In the genomic region with DNA sequence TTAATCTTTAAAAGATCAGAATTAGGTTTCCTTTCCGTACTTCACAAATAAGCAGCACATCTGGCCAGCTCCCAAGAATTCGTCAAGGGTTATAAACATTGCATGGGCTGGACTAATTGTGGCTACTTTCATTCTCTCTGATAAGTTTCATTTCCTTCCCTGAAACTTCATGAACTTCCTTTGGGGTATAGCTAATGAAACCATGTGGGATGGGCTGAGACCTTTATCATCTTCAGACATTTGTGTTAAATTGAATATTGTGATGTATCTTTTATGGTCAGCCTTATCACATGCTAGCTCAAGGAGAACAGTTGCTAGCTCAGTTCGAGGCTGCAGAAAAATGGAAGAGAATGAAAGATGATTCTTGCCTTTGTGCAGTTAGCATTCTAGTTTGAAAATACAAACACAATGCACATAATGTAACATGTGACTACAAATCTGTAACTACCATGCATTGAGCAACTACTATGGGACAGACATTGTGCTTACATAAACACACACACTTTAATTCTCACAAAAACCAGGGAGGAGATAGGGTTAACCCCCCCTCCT, we compare ENCODE assay signal across 9 cellular contexts. TPM values are rescaled to one million over a fixed set of nuclear protein-coding genes. Genes with fewer than 3 reads are reported as not detected.
A peak's percentile ranks its signal among the peaks of the same experiment; 100 is the strongest.
DNase-seq lines count a peak whose midpoint lies in the region; ATAC-seq, FAIRE-seq and TF ChIP-seq lines count a peak whose summit lies in the region.
"Had no signal": no experiment of that assay in that cellular context is flagged by ENCODE, and none has a peak within 500 bp of the region (broad histone marks: within the 10 kb centered on the region; RNA-seq: fewer than 3 reads in every experiment).

No MANE protein-coding gene starts in this region.

- H3K4me1 ChIP-seq in CD4-positive, alpha-beta memory T cell (ENCODE audit: insufficient read depth, low read length) = peaks cover 22% of the 10 kb centered on the region
- peaks cover 35% of the 10 kb centered on the region for H3K4me1 ChIP-seq in psoas muscle

- H3K27ac Mint-ChIP-seq in CD4-positive, alpha-beta memory T cell = no peak overlapping the region
- H3K27ac Mint-ChIP-seq in effector memory CD8-positive, alpha-beta T cell = no peak overlapping the region

- no peak for FAIRE-seq in D721Med (lab: Jason Lieb, UNC)

- ATAC-seq in GM21390 (IDR thresholded peaks at IDR 0.05; ENCODE audit: unreplicated experiment) = peak; percentile 58
- ATAC-seq in effector memory CD8-positive, alpha-beta T cell (replicated peaks) = no peak
- no peak for ATAC-seq in psoas muscle

- 2 to 8% (median 7%) methylated on average over 3 of the region's 3 CpGs for WGBS in psoas muscle, 3 donors

- POLR2A ChIA-PET in CD4-positive, alpha-beta memory T cell (lab: Charles Lee; ENCODE audit: partially characterized antibody) = no interaction called here

- TF ChIP-seq CTCF in psoas muscle (IDR thresholded peaks at IDR 0.05) (no peak), D721Med (IDR thresholded peaks at IDR 0.05; ENCODE audit: insufficient read depth, missing control alignments) (no peak)

- peaks cover 21 to 25% of the 10 kb centered on the region in 2 donors for H3K27me3 Mint-ChIP-seq in CD4-positive, alpha-beta memory T cell
- peaks cover 24 to 49% of the 10 kb centered on the region in 2 donors for H3K27me3 Mint-ChIP-seq in effector memory CD8-positive, alpha-beta T cell

- H3K27ac ChIP-seq in CD4-positive, alpha-beta memory T cell (ENCODE audit: low read depth, low read length) = no peak overlapping the region
- H3K27ac ChIP-seq in psoas muscle = peak overlapping the region; percentile 93

- CTCF ChIA-PET in CD4-positive, alpha-beta memory T cell (lab: Charles Lee; ENCODE audit: partially characterized antibody) = interaction anchor here (0.8 to 1.4 kb wide), 2 partner anchors 11 to 26 kb away, joined by 3 to 6 read pairs; no protein-coding TSS in a partner anchor

- H3K9me3 Mint-ChIP-seq in CD4-positive, alpha-beta memory T cell = no peaks in the 10 kb centered on the region
- H3K9me3 Mint-ChIP-seq in effector memory CD8-positive, alpha-beta T cell = no peaks in the 10 kb centered on the region

- DNase-seq in CD4-positive, alpha-beta memory T cell = no peak
- DNase-seq in MV-4-11 (lab: John Stamatoyannopoulos, UW) (peak; percentile 88), psoas muscle (no peak), amygdala (lab: John Stamatoyannopoulos, UW) (no peak), D721Med (ENCODE audit: insufficient read length, low spot score) (no peak)
- DNase-seq in effector memory CD8-positive, alpha-beta T cell = no peak
- no peak for DNase-seq in activated effector memory CD4-positive, alpha-beta T cell treated with Interleukin-2 at 50 U/mL for 16 hours

- peaks cover 0 to 3% of the 10 kb centered on the region in 2 donors for H3K36me3 Mint-ChIP-seq in CD4-positive, alpha-beta memory T cell
- no peaks in the 10 kb centered on the region for H3K36me3 Mint-ChIP-seq in effector memory CD8-positive, alpha-beta T cell (ENCODE audit: insufficient read depth)

- H3K4me1 Mint-ChIP-seq in CD4-positive, alpha-beta memory T cell = peaks cover 14 to 26% (median 20%) of the 10 kb centered on the region in 4 donors
- H3K4me1 Mint-ChIP-seq in effector memory CD8-positive, alpha-beta T cell (ENCODE audit: low read depth in 2 of 2) = peaks cover 17 to 19% of the 10 kb centered on the region in 2 donors

- H3K27me3 ChIP-seq in CD4-positive, alpha-beta memory T cell (ENCODE audit: insufficient read depth, low read length) = peaks cover 9% of the 10 kb centered on the region
- no peaks in the 10 kb centered on the region for H3K27me3 ChIP-seq in psoas muscle (ENCODE audit: insufficient read depth in 3 of 3, low read length in 2 of 3)

- peak overlapping the region; percentile 27 to 87 (median 52) for H3K4me3 Mint-ChIP-seq in CD4-positive, alpha-beta memory T cell
- H3K4me3 Mint-ChIP-seq in effector memory CD8-positive, alpha-beta T cell = peak overlapping the region; percentile 89 to 94

- no peak overlapping the region for H3K4me3 ChIP-seq in CD4-positive, alpha-beta memory T cell (ENCODE audit: low read length in 2 of 2)
- H3K4me3 ChIP-seq in psoas muscle = peak overlapping the region; percentile 35

- no peaks in the 10 kb centered on the region for H3K36me3 ChIP-seq in CD4-positive, alpha-beta memory T cell (ENCODE audit: insufficient read depth, low read length)
- no peaks in the 10 kb centered on the region for H3K36me3 ChIP-seq in psoas muscle (ENCODE audit: insufficient read depth in 1 of 2, low read depth in 1 of 2)

- no peaks in the 10 kb centered on the region for H3K9me3 ChIP-seq in CD4-positive, alpha-beta memory T cell (ENCODE audit: control insufficient read depth in 1 of 2, low read length in 2 of 2)
- H3K9me3 ChIP-seq in psoas muscle = no peaks in the 10 kb centered on the region

- intact Hi-C loops in CD4-positive, alpha-beta memory T cell (cut with micrococcal nuclease) = no loop called here
- intact Hi-C loops in psoas muscle (cut with DNase I) = no loop called here

RNA-seq across cellular contexts. Expression of a gene that starts 1.7 kb away (rescaled TPM):
- not detected for total RNA-seq in CD4-positive, alpha-beta memory T cell
- under 1 TPM; 0.56 to 0.68 TPM for polyA plus RNA-seq in CD4-positive, alpha-beta memory T cell
- 100 to 1,000 TPM; 139 to 265 (median 189) TPM for total RNA-seq in psoas muscle
- polyA plus RNA-seq in psoas muscle = 100 to 1,000 TPM in 2 of 3 donors, 10 to 100 TPM in 1; 26.6 to 286 (median 235) TPM
- polyA plus RNA-seq: neural cell had no signal

Comparison
In these comparisons a context has a peak if more than half of its experiments do, and no peak if none do; other contexts are left out.
1. RNA of a gene that starts 1.7 kb away (total RNA-seq): 139 to 265 TPM in psoas muscle; not detected in CD4-positive, alpha-beta memory T cell; every median in the first group is over 100 times any median in the second.